Comparison of ENCODE assay signal across 8 cellular contexts in genomic region chr14:103136388-103137271, GRCh38. TPM values are rescaled to one million over a fixed set of nuclear protein-coding genes. Genes with fewer than 3 reads are reported as not detected.
DNase-seq lines count a peak whose midpoint lies in the region; ATAC-seq and TF ChIP-seq lines count a peak whose summit lies in the region.

No MANE protein-coding gene starts in this region.

- 48 to 69% (median 63%) methylated on average over 20 of the region's 20 CpGs for WGBS in spleen, 5 donors

- intact Hi-C loops in left ventricle myocardium superior (cut with micrococcal nuclease) (no loop called here), spleen (cut with DNase I; ENCODE audit: low total_unique reads) (no loop called here)

- ATAC-seq in left ventricle myocardium superior: peak; percentile 52

- no peaks in the 10 kb centered on the region for H3K9me3 ChIP-seq in HEK293 (ENCODE audit: control insufficient read depth, insufficient read depth, low read depth, low read length)
- no peaks in the 10 kb centered on the region for H3K9me3 ChIP-seq in WERI-Rb-1 (ENCODE audit: severe bottlenecking)
- no peaks in the 10 kb centered on the region for H3K9me3 ChIP-seq in spleen

- H3K36me3 ChIP-seq in HEK293 (ENCODE audit: control insufficient read depth in 2 of 2, insufficient read depth in 1 of 2, low read length in 2 of 2) (peaks cover 0 to 24% of the 10 kb centered on the region in 2 experiments; a peak in 1 of 3 replicates), WERI-Rb-1 (no peaks in the 10 kb centered on the region), spleen (peaks cover 0 to 62% (median 33%) of the 10 kb centered on the region in 6 donors)

- peaks cover 30% of the 10 kb centered on the region for H3K27me3 Mint-ChIP-seq in activated naive CD4-positive, alpha-beta T cell treated with anti-CD3 and anti-CD28 coated beads, Interleukin-2, amount 10 ng/mL, durations not matched to agents 7 days and 5 days

- H3K4me1 ChIP-seq in HEK293 (ENCODE audit: control insufficient read depth, insufficient read depth, low read length): no peaks in the 10 kb centered on the region
- peaks cover 4 to 66% (median 39%) of the 10 kb centered on the region in 6 donors for H3K4me1 ChIP-seq in spleen

- POLR2A ChIA-PET in HEK293 (lab: Yijun Ruan, JAX): no interaction called here

- H3K4me3 ChIP-seq in HEK293 (ENCODE audit: low read depth, low read length) (no peak overlapping the region), WERI-Rb-1 (ENCODE audit: low read depth, low read length) (no peak overlapping the region), skin epidermis (no peak overlapping the region), spleen (no peak overlapping the region)

- H3K9me3 Mint-ChIP-seq in activated naive CD4-positive, alpha-beta T cell treated with anti-CD3 and anti-CD28 coated beads, Interleukin-2, amount 10 ng/mL, durations not matched to agents 7 days and 5 days: no peaks in the 10 kb centered on the region

- no peaks in the 10 kb centered on the region for H3K36me3 Mint-ChIP-seq in activated naive CD4-positive, alpha-beta T cell treated with anti-CD3 and anti-CD28 coated beads, Interleukin-2, amount 10 ng/mL, durations not matched to agents 7 days and 5 days

- no peak for TF ChIP-seq POLR2A in spleen (IDR thresholded peaks at IDR 0.05)

- H3K4me3 Mint-ChIP-seq in activated naive CD4-positive, alpha-beta T cell treated with anti-CD3 and anti-CD28 coated beads, Interleukin-2, amount 10 ng/mL, durations not matched to agents 7 days and 5 days: no peak overlapping the region

- DNase-seq in WERI-Rb-1: peak; percentile 59
- peak; percentile 66 for DNase-seq in left ventricle myocardium superior
- no peak for DNase-seq in GM10266 (ENCODE audit: extremely low spot score)
- DNase-seq in activated gamma-delta T cell (lab: John Stamatoyannopoulos, UW): no peak
- no peak for DNase-seq in spleen
- DNase-seq in activated naive CD4-positive, alpha-beta T cell treated with anti-CD3 and anti-CD28 coated beads, Interleukin-2, amount 10 ng/mL, durations not matched to agents 7 days and 5 days: no peak

- H3K27ac Mint-ChIP-seq in activated naive CD4-positive, alpha-beta T cell treated with anti-CD3 and anti-CD28 coated beads, Interleukin-2, amount 10 ng/mL, durations not matched to agents 7 days and 5 days: no peak overlapping the region

- TF ChIP-seq CTCF in HEK293 (tag by site-specific recombination; IDR thresholded peaks at IDR 0.05) (no peak), WERI-Rb-1 (IDR thresholded peaks at IDR 0.05; ENCODE audit: low read depth, low read length) (no peak), GM10266 (IDR thresholded peaks at IDR 0.05; ENCODE audit: control insufficient read depth, insufficient read depth, low read depth, missing control alignments) (no peak), spleen (IDR thresholded peaks at IDR 0.05 in 8 of 11, conservative IDR thresholded peaks at IDR 0.05 in 3 of 11) (no peak)

- H3K27ac ChIP-seq in HEK293 (ENCODE audit: extremely low read depth, low read depth, low read length) (no peak overlapping the region; the same call in 1 of the 2 replicates), WERI-Rb-1 (peak overlapping the region; percentile 70), skin epidermis (peak overlapping the region in 15 of 21 experiments; percentile 6 to 68 (median 43)), spleen (peak overlapping the region in 1 of 8 donors; percentile 68)

- CTCF ChIA-PET in HEK293 (lab: Yijun Ruan, JAX): interaction anchor here (0.7 to 1.8 kb wide), 2 partner anchors 21 to 32 kb away, joined by 4 to 11 read pairs; no protein-coding TSS in a partner anchor
- CTCF ChIA-PET in activated naive CD4-positive, alpha-beta T cell treated with anti-CD3 and anti-CD28 coated beads, Interleukin-2, amount 10 ng/mL, durations not matched to agents 7 days and 5 days (lab: Charles Lee): interaction anchor here (0.5 to 1.0 kb wide), 3 partner anchors 31 to 615 kb away, joined by 3 to 4 read pairs (median 4); no protein-coding TSS in a partner anchor

- peaks cover 2% of the 10 kb centered on the region for H3K4me1 Mint-ChIP-seq in activated naive CD4-positive, alpha-beta T cell treated with anti-CD3 and anti-CD28 coated beads, Interleukin-2, amount 10 ng/mL, durations not matched to agents 7 days and 5 days

- H3K27me3 ChIP-seq in WERI-Rb-1 (ENCODE audit: insufficient read depth, low read depth, severe bottlenecking) (no peaks in the 10 kb centered on the region), spleen (replicated peaks in 1 of 7) (peaks cover 0 to 18% (median 0%) of the 10 kb centered on the region in 7 donors)

TF ChIP-seq in HEK293, 187 proteins besides CTCF, POLR2A, EP300 and RAD21 (continues in another document):
- no peak for TF ChIP-seq ZNF426 (tag by site-specific recombination; IDR thresholded peaks at IDR 0.05)
- TF ChIP-seq MZF1 (tag by site-specific recombination; IDR thresholded peaks at IDR 0.05; ENCODE audit: borderline replicate concordance): no peak
- TF ChIP-seq GLIS1 (tag by site-specific recombination; IDR thresholded peaks at IDR 0.05): peak; percentile 46
- TF ChIP-seq ZBTB48 (tag by site-specific recombination; IDR thresholded peaks at IDR 0.05): peak; percentile 55; the same call in 1 of the 2 replicates
- TF ChIP-seq ZNF548 (tag by site-specific recombination; IDR thresholded peaks at IDR 0.05): 0 out of 2 replicates have a peak, but pooled peaks have one; percentile 10
- peak; percentile 71 for TF ChIP-seq ZNF335 (tag by site-specific recombination; conservative IDR thresholded peaks at IDR 0.05)
- no peak for TF ChIP-seq HOXD13 (CRISPR knock-in tag; IDR thresholded peaks at IDR 0.05; ENCODE audit: borderline replicate concordance)
- TF ChIP-seq SP3 (tag by site-specific recombination; IDR thresholded peaks at IDR 0.05): 0 out of 2 replicates have a peak, but pooled peaks have one; percentile 23
- TF ChIP-seq ZFP41 (tag by site-specific recombination; IDR thresholded peaks at IDR 0.05; ENCODE audit: borderline replicate concordance): no peak
- TF ChIP-seq TSHZ1 (tag by site-specific recombination; IDR thresholded peaks at IDR 0.05; ENCODE audit: borderline replicate concordance): no peak
- TF ChIP-seq ZBTB8A (tag by site-specific recombination; IDR thresholded peaks at IDR 0.05): peak; percentile 59; the same call in 1 of the 2 replicates
- peak; percentile 51; the same call in 1 of the 2 replicates for TF ChIP-seq ZNF561 (tag by site-specific recombination; IDR thresholded peaks at IDR 0.05; ENCODE audit: borderline replicate concordance)
- peak; percentile 81 for TF ChIP-seq ZBTB17 (tag by site-specific recombination; IDR thresholded peaks at IDR 0.05)
- peak; percentile 54 for TF ChIP-seq ZIC2 (tag by site-specific recombination; IDR thresholded peaks at IDR 0.05)
- TF ChIP-seq ZBTB20 (tag by site-specific recombination; IDR thresholded peaks at IDR 0.05): peak; percentile 18; the same call in 1 of the 2 replicates
- TF ChIP-seq SALL2 (tag by site-specific recombination; IDR thresholded peaks at IDR 0.05; ENCODE audit: borderline replicate concordance): no peak
- TF ChIP-seq ZNF639 (tag by site-specific recombination; IDR thresholded peaks at IDR 0.05): 0 out of 2 replicates have a peak, but pooled peaks have one; percentile 28
- peak; percentile 70 for TF ChIP-seq SP7 (tag by site-specific recombination; IDR thresholded peaks at IDR 0.05)

RNA-seq across cellular contexts. Expression of gene TNFAIP2, which starts 13.4 kb away (rescaled TPM):
- total RNA-seq in left ventricle myocardium superior (50.5 TPM), spleen (100 to 1,000 TPM; 147 to 297 (median 261) TPM)
- 100 to 1,000 TPM in 2 of 3 donors, 10 to 100 TPM in 1; 90.2 to 410 (median 391) TPM for polyA plus RNA-seq in spleen

RNA-seq across cellular contexts. Expression of gene EXOC3L4, which starts 42.1 kb away (rescaled TPM):
- total RNA-seq in left ventricle myocardium superior: 0.42 TPM
- 10 to 100 TPM in 4 of 7 donors, 1 to 10 TPM in 3; 2.0 to 30.0 (median 10.5) TPM for total RNA-seq in spleen
- polyA plus RNA-seq in spleen: 10 to 100 TPM; 18.5 to 39.2 (median 25.4) TPM

RNA-seq across cellular contexts. Expression of gene LBHD2, which starts 52.6 kb away (rescaled TPM):
- total RNA-seq in left ventricle myocardium superior (not detected), spleen (not detected)
- polyA plus RNA-seq in spleen: under 1 TPM in 2 of 3 donors, not detected in 1; 0.52 to 0.55 TPM

Comparison
In these comparisons a context has a peak if more than half of its experiments do, and no peak if none do; other contexts are left out.
1. DNase-seq: peak in WERI-Rb-1 (single experiment) and left ventricle myocardium superior (single experiment); none in GM10266 (single experiment), activated gamma-delta T cell (single experiment), spleen (single experiment) and activated naive CD4-positive, alpha-beta T cell treated with anti-CD3 and anti-CD28 coated beads, Interleukin-2, amount 10 ng/mL, durations not matched to agents 7 days and 5 days (single experiment).